ENCODE assay signal across 8 cellular contexts in genomic region chr11:65719887-65720236, GRCh38. TPM values are rescaled to one million over a fixed set of nuclear protein-coding genes. Genes with fewer than 3 reads are reported as not detected.
DNase-seq lines count a peak whose midpoint lies in the region; ATAC-seq and TF ChIP-seq lines count a peak whose summit lies in the region.

No MANE protein-coding gene starts in this region.

- H3K27ac Mint-ChIP-seq in T-helper 2 cell treated with Interferon-gamma antibody and Interleukin-4, amounts not matched to agents 5 μg/mL and 100 μg/mL, for 36 hours: peak overlapping the region; percentile 79
- peak overlapping the region; percentile 38 to 93 (median 80) for H3K27ac Mint-ChIP-seq in naive B cell

- H3K27me3 Mint-ChIP-seq in T-helper 2 cell treated with Interferon-gamma antibody and Interleukin-4, amounts not matched to agents 5 μg/mL and 100 μg/mL, for 36 hours (ENCODE audit: low read depth): no peaks in the 10 kb centered on the region
- H3K27me3 Mint-ChIP-seq in naive B cell: no peaks in the 10 kb centered on the region

- peaks cover 47% of the 10 kb centered on the region for H3K36me3 Mint-ChIP-seq in T-helper 2 cell treated with Interferon-gamma antibody and Interleukin-4, amounts not matched to agents 5 μg/mL and 100 μg/mL, for 36 hours (ENCODE audit: low read depth)
- peaks cover 8 to 20% of the 10 kb centered on the region in 2 donors for H3K36me3 Mint-ChIP-seq in naive B cell

- H3K4me1 Mint-ChIP-seq in T-helper 2 cell treated with Interferon-gamma antibody and Interleukin-4, amounts not matched to agents 5 μg/mL and 100 μg/mL, for 36 hours (ENCODE audit: low read depth): peaks cover 24% of the 10 kb centered on the region
- H3K4me1 Mint-ChIP-seq in naive B cell: peaks cover 32 to 43% (median 38%) of the 10 kb centered on the region in 3 donors

- H3K9me3 Mint-ChIP-seq in T-helper 2 cell treated with Interferon-gamma antibody and Interleukin-4, amounts not matched to agents 5 μg/mL and 100 μg/mL, for 36 hours: no peaks in the 10 kb centered on the region
- no peaks in the 10 kb centered on the region for H3K9me3 Mint-ChIP-seq in naive B cell

- ATAC-seq in activated CD4-positive, CD25-positive, alpha-beta regulatory T cell treated with anti-CD3 and anti-CD28 coated beads, Interleukin-2, amount 50 U/mL, for 24 hours: peak; percentile 1 to 8
- ATAC-seq in HG03354 (IDR thresholded peaks at IDR 0.05; ENCODE audit: poor library complexity, severe bottlenecking, unreplicated experiment) (peak; percentile 15), naive B cell (ENCODE audit: low read depth in 2 of 2) (peak in 1 of 2 donors; percentile 7), GM19351 (IDR thresholded peaks at IDR 0.05; ENCODE audit: unreplicated experiment) (no peak)

- TF ChIP-seq CTCF in epithelial cell of esophagus (IDR thresholded peaks at IDR 0.05; ENCODE audit: insufficient read depth, low read depth, low read length, missing control alignments): no peak

- peak overlapping the region; percentile 84 for H3K4me3 ChIP-seq in epithelial cell of esophagus (ENCODE audit: low read length)

- H3K4me3 Mint-ChIP-seq in T-helper 2 cell treated with Interferon-gamma antibody and Interleukin-4, amounts not matched to agents 5 μg/mL and 100 μg/mL, for 36 hours: peak overlapping the region; percentile 97
- H3K4me3 Mint-ChIP-seq in naive B cell: peak overlapping the region; percentile 90 to 95 (median 92)

- no peak for DNase-seq in activated CD4-positive, CD25-positive, alpha-beta regulatory T cell (lab: John Stamatoyannopoulos, UW)
- DNase-seq in T-helper 2 cell treated with Interferon-gamma antibody and Interleukin-4, amounts not matched to agents 5 μg/mL and 100 μg/mL, for 36 hours (ENCODE audit: low spot score): no peak
- DNase-seq in epithelial cell of esophagus (ENCODE audit: low read depth) (peak; percentile 52), naive B cell (no peak), NCI-H446 (lab: John Stamatoyannopoulos, UW) (no peak)

RNA-seq across cellular contexts. Expression of gene RNASEH2C, which starts 0.7 kb away (rescaled TPM):
- 100 to 1,000 TPM in 3 of 6 donors, 10 to 100 TPM in 3; 59.3 to 126 (median 99.1) TPM for polyA plus RNA-seq in naive B cell (ENCODE audit: low read depth in 6 of 6)

RNA-seq across cellular contexts. Expression of gene KAT5, which starts 7.8 kb away (rescaled TPM):
- 10 to 100 TPM; 38.9 to 71.8 (median 63.6) TPM for polyA plus RNA-seq in naive B cell (ENCODE audit: low read depth in 6 of 6)

RNA-seq across cellular contexts. Expression of gene RELA, which starts 57.1 kb away (rescaled TPM):
- 10 to 100 TPM; 36.3 to 72.2 (median 48.6) TPM for polyA plus RNA-seq in naive B cell (ENCODE audit: low read depth in 6 of 6)
